In the genomic region with DNA sequence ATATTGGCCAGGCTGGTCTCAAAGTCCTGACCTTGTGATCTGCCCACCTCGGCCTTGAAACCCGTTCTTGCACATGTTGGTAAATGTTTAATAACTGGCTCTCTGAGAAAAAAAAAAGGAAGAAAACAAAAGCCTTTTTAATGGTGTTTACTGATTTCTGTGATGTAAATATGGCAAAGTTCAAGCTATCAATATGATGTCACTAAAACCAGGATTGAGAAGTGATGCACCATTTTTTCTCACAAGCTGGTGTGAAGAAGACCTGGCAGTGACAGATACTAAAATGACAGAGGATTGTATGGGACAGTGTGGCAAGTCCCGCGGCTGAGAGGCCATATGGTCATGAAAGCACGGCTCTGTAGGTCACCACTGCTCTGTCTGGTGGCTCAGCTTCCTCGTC, we compare ENCODE assay signal across 22 cellular contexts.
"Had no signal": no experiment of that assay in that cellular context is flagged by ENCODE, and none has a peak within 500 bp of the region (broad histone marks: within the 10 kb centered on the region; RNA-seq: fewer than 3 reads in every experiment).

No MANE protein-coding gene starts in this region.

- DNase-seq: dermis blood vessel endothelial cell; dorsolateral prefrontal cortex; effector CD4-positive, alpha-beta T cell; effector memory CD4-positive, alpha-beta T cell; erythroblast; foreskin keratinocyte; heart left ventricle; hypothalamus; immature natural killer cell; islet precursor cell; kidney; kidney glomerular epithelial cell; left cardiac atrium; left lung; left ventricle myocardium superior; lower lobe of right lung; mesenchymal stem cell; midbrain had no signal

- H3K9me3 ChIP-seq: esophagus muscularis mucosa, gastroesophageal sphincter, heart left ventricle, left lung, lower lobe of right lung had no signal

- H3K36me3 ChIP-seq: esophagus muscularis mucosa, gastroesophageal sphincter, heart left ventricle, left lung, lower lobe of right lung had no signal

- H3K36me3 Mint-ChIP-seq: immature natural killer cell had no signal

- H3K4me3 ChIP-seq: coronary artery, dorsolateral prefrontal cortex, esophagus muscularis mucosa, gastroesophageal sphincter, heart left ventricle, hepatocyte, left lung, lower lobe of right lung had no signal

- H3K27ac ChIP-seq: coronary artery, dorsolateral prefrontal cortex, esophagus muscularis mucosa, foreskin keratinocyte, gastroesophageal sphincter, heart left ventricle, hepatocyte, left lung, lower lobe of right lung had no signal

- H3K9me3 Mint-ChIP-seq: immature natural killer cell had no signal

- H3K27me3 ChIP-seq: dorsolateral prefrontal cortex, esophagus muscularis mucosa, foreskin keratinocyte, gastroesophageal sphincter, heart left ventricle, hepatocyte, left lung had no signal

- ATAC-seq: gastroesophageal sphincter, heart left ventricle, left cardiac atrium, left lung, left ventricle myocardium superior, lower lobe of right lung had no signal
